Comparison of ENCODE assay signal across 9 cellular contexts in the genomic region with DNA sequence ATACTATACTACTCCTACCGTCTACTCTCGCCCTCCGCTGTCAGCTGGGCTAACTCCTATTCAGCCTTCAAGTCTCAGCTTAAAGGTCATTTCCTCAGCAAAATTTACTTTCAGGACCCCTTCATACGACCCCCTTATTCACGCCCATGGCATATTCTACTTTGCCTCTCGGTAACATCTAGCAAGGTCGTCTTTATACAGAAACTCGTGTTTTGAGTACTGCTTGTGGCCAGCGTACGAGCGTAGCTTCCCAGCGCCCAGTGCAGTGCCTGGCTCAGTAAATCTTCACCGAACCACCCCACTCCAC. TPM values are rescaled to one million over a fixed set of nuclear protein-coding genes. Genes with fewer than 3 reads are reported as not detected.
DNase-seq lines count a peak whose midpoint lies in the region; ATAC-seq, FAIRE-seq and TF ChIP-seq lines count a peak whose summit lies in the region.
"Had no signal": no experiment of that assay in that cellular context is flagged by ENCODE, and none has a peak within 500 bp of the region (broad histone marks: within the 10 kb centered on the region; RNA-seq: fewer than 3 reads in every experiment).

No MANE protein-coding gene starts in this region.

- TF ChIP-seq CTCF in 22Rv1 (IDR thresholded peaks at IDR 0.05): no peak

- H3K9me3 ChIP-seq in iPS-18c (ENCODE audit: control insufficient read depth, insufficient read depth, low read length): no peaks in the 10 kb centered on the region
- H3K9me3 ChIP-seq in subcutaneous abdominal adipose tissue (ENCODE audit: control insufficient read depth in 5 of 5, low read length in 5 of 5): no peaks in the 10 kb centered on the region

- peak overlapping the region; percentile 92 for H3K4me3 Mint-ChIP-seq in activated CD4-positive, alpha-beta memory T cell treated with anti-CD3 and anti-CD28 coated beads, Interleukin-2, amount 10 ng/mL, durations not matched to agents 7 days and 5 days

- peak overlapping the region; percentile 90 for H3K27ac Mint-ChIP-seq in activated CD4-positive, alpha-beta memory T cell treated with anti-CD3 and anti-CD28 coated beads, Interleukin-2, amount 10 ng/mL, durations not matched to agents 7 days and 5 days

- no peak for DNase-seq in activated CD4-positive, alpha-beta memory T cell treated with anti-CD3 and anti-CD28 coated beads, Interleukin-2, amount 10 ng/mL, durations not matched to agents 7 days and 5 days
- DNase-seq in hepatic stellate cell (ENCODE audit: low spot score): no peak
- DNase-seq in HTR-8/SVneo (ENCODE audit: insufficient read length, low spot score): no peak

- FAIRE-seq in HTR-8/SVneo (lab: Jason Lieb, UNC): no peak

- H3K9ac ChIP-seq in subcutaneous abdominal adipose tissue (ENCODE audit: low read length in 5 of 5): peak overlapping the region; percentile 82 to 98 (median 93)

- peaks cover 39% of the 10 kb centered on the region for H3K36me3 Mint-ChIP-seq in activated CD4-positive, alpha-beta memory T cell treated with anti-CD3 and anti-CD28 coated beads, Interleukin-2, amount 10 ng/mL, durations not matched to agents 7 days and 5 days (ENCODE audit: low read depth)

- POLR2A ChIA-PET in activated CD4-positive, alpha-beta memory T cell treated with anti-CD3 and anti-CD28 coated beads, Interleukin-2, amount 10 ng/mL, durations not matched to agents 7 days and 5 days (lab: Charles Lee): interaction anchor here (0.6 to 3.8 kb wide), 9 partner anchors 9 to 1764 kb away, joined by 3 to 43 read pairs (median 9); a partner anchor contains a TSS

- ATAC-seq in GM21825 (IDR thresholded peaks at IDR 0.05; ENCODE audit: unreplicated experiment) (peak; percentile 8), HG02970 (IDR thresholded peaks at IDR 0.05; ENCODE audit: low FRiP score, unreplicated experiment) (no peak)

- CTCF ChIA-PET in activated CD4-positive, alpha-beta memory T cell treated with anti-CD3 and anti-CD28 coated beads, Interleukin-2, amount 10 ng/mL, durations not matched to agents 7 days and 5 days (lab: Charles Lee): interaction anchor here (1.0 to 2.5 kb wide), 4 partner anchors 10 to 542 kb away, joined by 3 to 33 read pairs (median 5); a partner anchor contains a TSS

- H3K27me3 ChIP-seq in subcutaneous abdominal adipose tissue (ENCODE audit: control insufficient read depth in 5 of 5, insufficient read depth in 4 of 5, low read length in 5 of 5): no peaks in the 10 kb centered on the region

- H3K27ac ChIP-seq in 22Rv1 (peak overlapping the region; percentile 92), subcutaneous abdominal adipose tissue (ENCODE audit: low read depth, low read length) (peak overlapping the region; percentile 72)

- peaks cover 5% of the 10 kb centered on the region for H3K27me3 Mint-ChIP-seq in activated CD4-positive, alpha-beta memory T cell treated with anti-CD3 and anti-CD28 coated beads, Interleukin-2, amount 10 ng/mL, durations not matched to agents 7 days and 5 days

- H3K36me3 ChIP-seq in subcutaneous abdominal adipose tissue (ENCODE audit: control insufficient read depth in 5 of 5, insufficient read depth in 5 of 5, low read length in 5 of 5): peaks cover 28 to 36% (median 35%) of the 10 kb centered on the region in 5 donors

- no peaks in the 10 kb centered on the region for H3K9me3 Mint-ChIP-seq in activated CD4-positive, alpha-beta memory T cell treated with anti-CD3 and anti-CD28 coated beads, Interleukin-2, amount 10 ng/mL, durations not matched to agents 7 days and 5 days

- H3K4me1 ChIP-seq in subcutaneous abdominal adipose tissue (ENCODE audit: control insufficient read depth in 5 of 5, insufficient read depth in 5 of 5, low read length in 5 of 5): peaks cover 3 to 24% (median 15%) of the 10 kb centered on the region in 5 donors

- H3K4me3 ChIP-seq in iPS-18c (ENCODE audit: insufficient read depth, low read depth, low read length) (peak overlapping the region; percentile 100), subcutaneous abdominal adipose tissue (ENCODE audit: low read depth in 1 of 5, low read length in 5 of 5) (peak overlapping the region; percentile 89 to 99 (median 96))

- peaks cover 21% of the 10 kb centered on the region for H3K4me1 Mint-ChIP-seq in activated CD4-positive, alpha-beta memory T cell treated with anti-CD3 and anti-CD28 coated beads, Interleukin-2, amount 10 ng/mL, durations not matched to agents 7 days and 5 days

RNA-seq across cellular contexts. Expression of a gene that starts 0.5 kb away (rescaled TPM):
- total RNA-seq in activated CD4-positive, alpha-beta memory T cell treated with anti-CD3 and anti-CD28 coated beads, Interleukin-2, amount 10 ng/mL, durations not matched to agents 7 days and 5 days: 10 to 100 TPM; 20.4 to 21.8 TPM

RNA-seq across cellular contexts. Expression of a gene that starts 0.6 kb away (rescaled TPM):
- not detected for total RNA-seq in activated CD4-positive, alpha-beta memory T cell treated with anti-CD3 and anti-CD28 coated beads, Interleukin-2, amount 10 ng/mL, durations not matched to agents 7 days and 5 days
- total RNA-seq: glomerular endothelial cell had no signal

RNA-seq across cellular contexts. Expression of a gene that starts 34.6 kb away (rescaled TPM):
- 10 to 100 TPM; 53.3 to 53.7 TPM for total RNA-seq in activated CD4-positive, alpha-beta memory T cell treated with anti-CD3 and anti-CD28 coated beads, Interleukin-2, amount 10 ng/mL, durations not matched to agents 7 days and 5 days
